ENCODE assay signal across 1 cellular context in the genomic region with DNA sequence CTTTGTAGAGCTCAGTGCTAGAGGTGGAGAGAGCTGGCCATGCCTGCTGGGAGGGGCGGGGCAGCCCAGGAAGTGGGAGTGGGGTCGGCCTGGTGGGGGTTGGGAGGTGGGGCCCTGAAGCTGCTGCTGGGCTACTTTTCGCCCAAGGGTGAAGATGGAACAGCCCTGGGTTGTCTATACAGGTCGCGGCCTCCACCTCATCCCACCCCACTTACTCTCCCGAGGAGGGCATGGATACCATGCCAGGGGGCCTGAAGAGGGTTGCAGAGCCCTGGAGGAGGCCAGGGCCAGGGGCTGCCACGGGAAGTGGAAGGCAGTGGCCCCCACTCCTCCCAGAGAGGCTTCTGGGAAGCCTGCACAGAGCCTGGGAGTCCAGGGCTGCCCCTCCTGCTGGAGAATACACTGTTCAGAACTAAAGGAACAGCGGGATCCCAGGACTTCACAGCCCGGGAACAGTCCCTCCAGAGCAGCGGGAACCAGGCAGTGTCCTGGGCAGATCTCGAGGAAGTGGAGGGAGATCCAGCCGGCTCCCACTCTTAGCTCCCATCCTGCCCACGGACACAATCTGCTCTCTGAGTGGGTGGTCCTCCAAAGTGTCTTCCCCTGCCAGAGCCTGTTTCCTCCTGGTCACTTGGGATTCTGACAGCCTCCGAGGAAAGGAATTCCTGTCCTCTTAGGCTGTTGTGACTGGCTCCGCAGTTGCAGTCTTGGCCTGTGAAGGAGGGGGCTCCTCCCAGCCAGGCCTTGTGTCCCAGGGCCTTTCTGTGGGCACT.
A peak's percentile ranks its signal among the peaks of the same experiment; 100 is the strongest.
TF ChIP-seq lines count a peak whose summit lies in the region.

No MANE protein-coding gene starts in this region.

TF ChIP-seq in HEK293, 187 proteins besides CTCF, POLR2A, EP300 and RAD21 (continued from another document):
- TF ChIP-seq HOXD13 (CRISPR knock-in tag; IDR thresholded peaks at IDR 0.05; ENCODE audit: borderline replicate concordance) (no peak), ZNF112 (tag by site-specific recombination; IDR thresholded peaks at IDR 0.05) (no peak), ZNF266 (tag by site-specific recombination; IDR thresholded peaks at IDR 0.05; ENCODE audit: low read depth) (no peak), EGR2 (tag by site-specific recombination; IDR thresholded peaks at IDR 0.05; ENCODE audit: low read depth) (0 out of 2 replicates have a peak, but pooled peaks have one; percentile 34), ZFHX2 (tag by site-specific recombination; conservative IDR thresholded peaks at IDR 0.05) (0 out of 2 replicates have a peak, but pooled peaks have one; percentile 18), SALL2 (tag by site-specific recombination; IDR thresholded peaks at IDR 0.05; ENCODE audit: borderline replicate concordance) (no peak), ZNF280C (tag by site-specific recombination; IDR thresholded peaks at IDR 0.05) (no peak), ZNF341 (tag by site-specific recombination; IDR thresholded peaks at IDR 0.05; ENCODE audit: low read depth) (0 out of 2 replicates have a peak, but pooled peaks have one; percentile 13)
- TF ChIP-seq, protein P1, sequence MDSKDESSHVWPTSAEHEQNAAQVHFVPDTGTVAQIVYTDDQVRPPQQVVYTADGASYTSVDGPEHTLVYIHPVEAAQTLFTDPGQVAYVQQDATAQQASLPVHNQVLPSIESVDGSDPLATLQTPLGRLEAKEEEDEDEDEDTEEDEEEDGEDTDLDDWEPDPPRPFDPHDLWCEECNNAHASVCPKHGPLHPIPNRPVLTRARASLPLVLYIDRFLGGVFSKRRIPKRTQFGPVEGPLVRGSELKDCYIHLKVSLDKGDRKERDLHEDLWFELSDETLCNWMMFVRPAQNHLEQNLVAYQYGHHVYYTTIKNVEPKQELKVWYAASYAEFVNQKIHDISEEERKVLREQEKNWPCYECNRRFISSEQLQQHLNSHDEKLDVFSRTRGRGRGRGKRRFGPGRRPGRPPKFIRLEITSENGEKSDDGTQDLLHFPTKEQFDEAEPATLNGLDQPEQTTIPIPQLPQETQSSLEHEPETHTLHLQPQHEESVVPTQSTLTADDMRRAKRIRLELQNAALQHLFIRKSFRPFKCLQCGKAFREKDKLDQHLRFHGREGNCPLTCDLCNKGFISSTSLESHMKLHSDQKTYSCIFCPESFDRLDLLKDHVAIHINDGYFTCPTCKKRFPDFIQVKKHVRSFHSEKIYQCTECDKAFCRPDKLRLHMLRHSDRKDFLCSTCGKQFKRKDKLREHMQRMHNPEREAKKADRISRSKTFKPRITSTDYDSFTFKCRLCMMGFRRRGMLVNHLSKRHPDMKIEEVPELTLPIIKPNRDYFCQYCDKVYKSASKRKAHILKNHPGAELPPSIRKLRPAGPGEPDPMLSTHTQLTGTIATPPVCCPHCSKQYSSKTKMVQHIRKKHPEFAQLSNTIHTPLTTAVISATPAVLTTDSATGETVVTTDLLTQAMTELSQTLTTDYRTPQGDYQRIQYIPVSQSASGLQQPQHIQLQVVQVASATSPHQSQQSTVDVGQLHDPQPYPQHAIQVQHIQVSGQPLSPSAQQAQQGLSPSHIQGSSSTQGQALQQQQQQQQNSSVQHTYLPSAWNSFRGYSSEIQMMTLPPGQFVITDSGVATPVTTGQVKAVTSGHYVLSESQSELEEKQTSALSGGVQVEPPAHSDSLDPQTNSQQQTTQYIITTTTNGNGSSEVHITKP (tag by site-specific recombination; IDR thresholded peaks at IDR 0.05) = no peak
